In the genomic region with DNA sequence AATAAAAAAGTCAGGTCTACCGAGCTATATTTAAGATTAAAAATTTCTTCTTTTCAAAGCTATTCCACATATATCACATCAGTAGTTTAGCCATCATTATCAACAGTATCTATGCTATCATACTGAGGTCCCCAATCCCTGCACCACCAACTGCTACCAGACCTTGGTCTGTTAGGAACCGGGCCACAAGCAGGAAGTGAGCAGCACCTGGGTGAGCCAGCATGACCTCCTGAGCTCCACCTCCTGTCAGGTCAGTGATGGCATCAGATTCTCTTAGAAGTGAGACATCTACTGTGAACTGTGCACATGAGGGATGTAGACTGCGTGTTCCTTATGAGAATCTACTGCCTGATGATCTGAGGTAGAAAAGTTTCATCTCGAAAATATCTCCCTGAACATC, we compare ENCODE assay signal across 28 cellular contexts.
"Had no signal": no experiment of that assay in that cellular context is flagged by ENCODE, and none has a peak within 500 bp of the region (broad histone marks: within the 10 kb centered on the region; RNA-seq: fewer than 3 reads in every experiment).

No MANE protein-coding gene starts in this region.

- DNase-seq: activated B cell treated with CpG ODN at 0.5 μM for 24 hours; activated CD4-positive, alpha-beta memory T cell treated with anti-CD3 and anti-CD28 coated beads for 36 hours; activated CD4-positive, alpha-beta T cell treated with anti-CD3 and anti-CD28 coated beads for 4 hours; activated CD4-positive, alpha-beta T cell treated with anti-CD3 and anti-CD28 coated beads, Interleukin-2, amount 50 U/mL, for 1 hour; activated CD4-positive, CD25-positive, alpha-beta regulatory T cell treated with anti-CD3 and anti-CD28 coated beads, Interleukin-2, amount 50 U/mL, for 72 hours; activated CD8-positive, alpha-beta memory T cell treated with anti-CD3 and anti-CD28 coated beads, Interleukin-2, amount 50 U/mL, for 4 hours; activated gamma-delta T cell treated with Interleukin-2 at 50 U/mL for 16 hours; activated naive CD4-positive, alpha-beta T cell treated with anti-CD3 and anti-CD28 coated beads, Interleukin-2, amount 10 ng/mL, durations not matched to agents 7 days and 5 days; activated naive CD8-positive, alpha-beta T cell treated with anti-CD3 and anti-CD28 coated beads, Interleukin-2, amount 50 U/mL, for 24 hours; activated T-cell treated with anti-CD3 and anti-CD28 coated beads for 4 hours; activated T-cell treated with anti-CD3 and anti-CD28 coated beads, Interleukin-2, amount 50 U/mL, for 4 hours; anterior cingulate cortex; central memory CD4-positive, alpha-beta T cell; MM.1S; MV-4-11; NCI-H1092; NCI-H1436 treated with DMSO at 0.1 percent for 48 hours; NCI-H1694 treated with DMSO at 0.1 percent for 48 hours; NCI-H2029; NCI-H345; NCI-H524 treated with DMSO at 0.1 percent for 48 hours; NCI-H748 treated with DMSO at 0.1 percent for 48 hours; Right ventricle myocardium superior; SW 1271; T-helper 1 cell; T-helper 2 cell; T-helper 9 cell had no signal

- ATAC-seq: activated naive CD8-positive, alpha-beta T cell treated with anti-CD3 and anti-CD28 coated beads, Interleukin-2, amount 50 U/mL, for 24 hours; activated T-cell treated with anti-CD3 and anti-CD28 coated beads, Interleukin-2, amount 50 U/mL, for 4 hours had no signal

- H3K27ac ChIP-seq: KMS-11 had no signal
